Comparison of ENCODE assay signal across 8 cellular contexts in the genomic region with DNA sequence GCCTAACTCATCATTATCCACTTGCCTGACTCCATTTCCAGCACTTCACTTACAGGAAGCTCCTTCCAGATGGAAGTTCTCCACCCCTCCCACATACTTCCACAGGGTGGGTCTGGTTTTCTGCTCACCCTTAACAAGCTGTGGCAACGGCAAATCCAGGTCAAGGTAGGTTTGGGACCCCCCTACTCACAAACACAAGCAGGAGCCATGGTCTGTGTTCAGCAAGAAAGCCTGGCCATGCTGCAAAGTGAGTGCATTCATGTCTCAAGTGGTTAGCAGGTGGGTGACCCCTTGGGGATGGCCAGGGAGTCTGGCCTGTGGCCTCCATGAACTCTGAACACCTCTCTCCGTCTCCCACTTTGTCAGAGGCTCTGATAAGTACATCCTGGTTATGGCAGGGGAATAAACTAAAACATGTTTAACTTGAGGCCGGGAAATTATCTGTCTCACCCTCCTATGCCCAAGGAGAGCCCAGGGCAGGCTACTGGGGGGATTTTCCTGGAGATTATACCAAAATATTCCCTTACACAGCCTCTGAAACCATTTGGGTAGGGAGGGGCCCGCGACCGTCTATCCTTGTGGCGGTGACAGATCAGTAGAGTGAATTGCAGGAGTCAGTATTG. TPM values are rescaled to one million over a fixed set of nuclear protein-coding genes. Genes with fewer than 3 reads are reported as not detected.
DNase-seq lines count a peak whose midpoint lies in the region; ATAC-seq and TF ChIP-seq lines count a peak whose summit lies in the region.

No MANE protein-coding gene starts in this region.

- WGBS in esophagus squamous epithelium, 2 donors, result 9 to 17% methylated on average over 6 of the region's 7 CpGs

- H3K9ac ChIP-seq in parathyroid adenoma, result no peak overlapping the region

- TF ChIP-seq CTCF in esophagus squamous epithelium (IDR thresholded peaks at IDR 0.05), result no peak
- TF ChIP-seq CTCF in parathyroid adenoma (IDR thresholded peaks at IDR 0.05), result no peak

- H3K36me3 ChIP-seq in SJSA1 (peaks cover 10% of the 10 kb centered on the region), esophagus squamous epithelium (no peaks in the 10 kb centered on the region), parathyroid adenoma (ENCODE audit: control insufficient read depth, insufficient read depth, low read length) (no peaks in the 10 kb centered on the region)

- peaks cover 14% of the 10 kb centered on the region for H3K4me1 ChIP-seq in SJSA1 (replicated peaks)
- peaks cover 7 to 35% (median 9%) of the 10 kb centered on the region in 3 donors for H3K4me1 ChIP-seq in esophagus squamous epithelium
- H3K4me1 ChIP-seq in parathyroid adenoma, result peaks cover 12% of the 10 kb centered on the region

- H3K27ac ChIP-seq in SJSA1 (peak overlapping the region; percentile 81), esophagus squamous epithelium (peak overlapping the region; percentile 89 to 98 (median 93)), parathyroid adenoma (peak overlapping the region; percentile 75)

- H3K27me3 ChIP-seq in SJSA1 (replicated peaks) (no peaks in the 10 kb centered on the region), esophagus squamous epithelium (no peaks in the 10 kb centered on the region), parathyroid adenoma (ENCODE audit: control insufficient read depth, insufficient read depth, low read length) (no peaks in the 10 kb centered on the region)

- no peak for TF ChIP-seq POLR2A in esophagus squamous epithelium (IDR thresholded peaks at IDR 0.05)

- DNase-seq in ELF-1 (ENCODE audit: low read depth, low spot score), result peak; percentile 13
- DNase-seq in SJSA1 (ENCODE audit: low read depth in 1 of 2, low spot score in 2 of 2), result no peak
- no peak for DNase-seq in esophagus squamous epithelium (lab: John Stamatoyannopoulos, UW)
- DNase-seq in inferior parietal cortex (ENCODE audit: extremely low spot score), result no peak
- no peak for DNase-seq in T1000 (lab: John Stamatoyannopoulos, UW)

- H2AFZ ChIP-seq in parathyroid adenoma, result peak overlapping the region; percentile 91

- H3K4me3 ChIP-seq in SJSA1 (peak overlapping the region; percentile 96), esophagus squamous epithelium (peak overlapping the region; percentile 64 to 96 (median 84)), parathyroid adenoma (ENCODE audit: low read depth, low read length) (peak overlapping the region; percentile 71)

- H3K9me3 ChIP-seq in SJSA1 (replicated peaks) (no peaks in the 10 kb centered on the region), esophagus squamous epithelium (no peaks in the 10 kb centered on the region), parathyroid adenoma (ENCODE audit: control insufficient read depth, low read length) (no peaks in the 10 kb centered on the region)

- ATAC-seq in GM21619 (IDR thresholded peaks at IDR 0.05; ENCODE audit: unreplicated experiment), result no peak
- no peak for ATAC-seq in HG02798 (IDR thresholded peaks at IDR 0.05; ENCODE audit: poor library complexity, unreplicated experiment)

- intact Hi-C loops in esophagus squamous epithelium (cut with DNase I), result no loop called here

- H3K4me2 ChIP-seq in parathyroid adenoma (ENCODE audit: low read length), result peak overlapping the region; percentile 86

- peaks cover 4% of the 10 kb centered on the region for H3K79me2 ChIP-seq in parathyroid adenoma

RNA-seq across cellular contexts. Expression of a gene that starts 0.8 kb away (rescaled TPM):
- total RNA-seq in SJSA1 (2014; rRNA removed; shearing (Covaris generic)), result 81.3 and 105 TPM in 2 replicates
- total RNA-seq in esophagus squamous epithelium, result 10 to 100 TPM; 39.0 to 79.3 (median 60.1) TPM
